26 cellular contexts compared by ENCODE assay signal in the genomic region with DNA sequence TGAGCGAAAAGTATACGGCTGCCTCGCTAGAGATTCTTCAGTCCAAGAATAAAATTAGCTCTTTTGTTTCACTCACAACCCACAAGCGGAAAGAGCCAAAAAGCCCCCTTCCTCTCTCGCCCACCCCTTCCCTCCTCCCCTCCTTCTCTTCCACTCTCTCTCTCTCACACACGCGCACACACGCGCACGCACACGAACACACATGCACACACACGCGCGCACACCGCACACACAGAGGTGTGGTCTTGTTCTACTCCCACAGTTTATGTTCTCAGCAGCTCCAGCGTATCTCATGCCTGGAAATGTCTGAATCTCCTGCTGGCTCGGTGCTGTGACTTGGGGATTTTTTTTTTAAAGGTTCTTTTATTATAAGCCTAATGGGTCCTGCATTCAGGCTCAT.
DNase-seq lines count a peak whose midpoint lies in the region; ATAC-seq, FAIRE-seq and TF ChIP-seq lines count a peak whose summit lies in the region.
"Had no signal": no experiment of that assay in that cellular context is flagged by ENCODE, and none has a peak within 500 bp of the region (broad histone marks: within the 10 kb centered on the region; RNA-seq: fewer than 3 reads in every experiment).

No MANE protein-coding gene starts in this region.

- no peak overlapping the region for H3K27ac ChIP-seq in H9 (ENCODE audit: insufficient read length, low read depth, low read length)
- H3K27ac ChIP-seq: adrenal gland, body of pancreas, C4-2B, tibial artery had no signal

- H4K5ac ChIP-seq in H9 (ENCODE audit: insufficient read length, low read depth, low read length), result no peak overlapping the region

- H3K9me3 ChIP-seq in H9 (ENCODE audit: control insufficient read depth, low read depth, low read length), result no peaks in the 10 kb centered on the region
- H3K9me3 ChIP-seq: adrenal gland, body of pancreas, SK-N-SH, tibial artery had no signal

- H2BK15ac ChIP-seq in H9 (ENCODE audit: low read depth, low read length), result no peak overlapping the region

- peak overlapping the region; percentile 7 for H3K18ac ChIP-seq in H9 (ENCODE audit: insufficient read length, low read depth, low read length)

- ATAC-seq in HG03469 (IDR thresholded peaks at IDR 0.05; ENCODE audit: unreplicated experiment), result no peak
- ATAC-seq: activated T-helper 17 cell treated with anti-CD3 and anti-CD28 coated beads, Interleukin-2, amount 50 U/mL, for 72 hours; body of pancreas had no signal

- no peak overlapping the region for H3T11ph ChIP-seq in H9 (ENCODE audit: low read length)

- H2BK20ac ChIP-seq in H9 (ENCODE audit: low read depth, low read length, poor library complexity, severe bottlenecking), result no peak overlapping the region

- no peak overlapping the region for H4K91ac ChIP-seq in H9 (ENCODE audit: insufficient read length, low read depth, low read length)

- H2BK120ac ChIP-seq in H9 (ENCODE audit: low read depth, low read length, poor library complexity, severe bottlenecking), result no peak overlapping the region

- no peaks in the 10 kb centered on the region for H3K36me3 Mint-ChIP-seq in activated naive CD4-positive, alpha-beta T cell treated with anti-CD3 and anti-CD28 coated beads, Interleukin-2, amount 10 ng/mL, durations not matched to agents 7 days and 5 days
- H3K36me3 Mint-ChIP-seq in H9 (ENCODE audit: insufficient read depth in 1 of 3, low read depth in 3 of 3) (no peaks in the 10 kb centered on the region; a peak in 1 of 7 replicates), endothelial cell (ENCODE audit: low read depth, unreplicated experiment) (no peaks in the 10 kb centered on the region), type B pancreatic cell (no peaks in the 10 kb centered on the region)
- H3K36me3 Mint-ChIP-seq: mesothelial cell of epicardium, naive B cell had no signal

- WGBS in H9 (ENCODE audit: extremely low coverage, insufficient read length, low lambda C conversion rate), result 100% methylated on average over 5 of the region's 17 CpGs

- no peak overlapping the region; the same call in 1 of the 2 replicates for H3K14ac ChIP-seq in H9 (ENCODE audit: insufficient read depth, low read length)

- no peak for FAIRE-seq in urothelium cell line (lab: Jason Lieb, UNC)
- FAIRE-seq: GM12891, keratinocyte had no signal

- H2BK12ac ChIP-seq in H9 (ENCODE audit: insufficient read length, low read depth, low read length), result no peak overlapping the region

- no peak overlapping the region for H3K27ac Mint-ChIP-seq in activated naive CD4-positive, alpha-beta T cell treated with anti-CD3 and anti-CD28 coated beads, Interleukin-2, amount 10 ng/mL, durations not matched to agents 7 days and 5 days
- H3K27ac Mint-ChIP-seq in H9 (no peak overlapping the region), endothelial cell (ENCODE audit: unreplicated experiment) (peak overlapping the region; percentile 54), type B pancreatic cell (peak overlapping the region; percentile 41)
- H3K27ac Mint-ChIP-seq: activated T-helper 17 cell treated with anti-CD3 and anti-CD28 coated beads, Interleukin-2, amount 50 U/mL, for 72 hours; mesothelial cell of epicardium; T-helper 1 cell treated with Interleukin-12 subunit alpha and Interleukin-12 subunit beta and Interleukin-4 antibody, amounts not matched to agents 30 μg/mL and 1 μg/mL, for 36 hours had no signal

- H3K4me1 Mint-ChIP-seq in activated naive CD4-positive, alpha-beta T cell treated with anti-CD3 and anti-CD28 coated beads, Interleukin-2, amount 10 ng/mL, durations not matched to agents 7 days and 5 days, result peaks cover 48% of the 10 kb centered on the region
- H3K4me1 Mint-ChIP-seq in H9, result peaks cover 18 to 24% of the 10 kb centered on the region in 2 experiments
- peaks cover 53% of the 10 kb centered on the region for H3K4me1 Mint-ChIP-seq in endothelial cell (ENCODE audit: unreplicated experiment)
- H3K4me1 Mint-ChIP-seq in type B pancreatic cell (ENCODE audit: unreplicated experiment), result peaks cover 24% of the 10 kb centered on the region

- no peak for TF ChIP-seq CTCF in H9 (conservative IDR thresholded peaks at IDR 0.05)
- no peak for TF ChIP-seq CTCF in endothelial cell (IDR thresholded peaks at IDR 0.05; ENCODE audit: unreplicated experiment)
- no peak for TF ChIP-seq CTCF in type B pancreatic cell (conservative IDR thresholded peaks at IDR 0.05)

- H3K4me1 ChIP-seq in H9 (ENCODE audit: insufficient read depth, low read length), result peaks cover 3% of the 10 kb centered on the region; the same call in 1 of the 2 replicates
- H3K4me1 ChIP-seq: adrenal gland, body of pancreas had no signal

- peak overlapping the region; percentile 19 for H3K4me3 Mint-ChIP-seq in activated naive CD4-positive, alpha-beta T cell treated with anti-CD3 and anti-CD28 coated beads, Interleukin-2, amount 10 ng/mL, durations not matched to agents 7 days and 5 days
- no peak overlapping the region; a peak in 1 of 5 replicates for H3K4me3 Mint-ChIP-seq in H9
- H3K4me3 Mint-ChIP-seq in endothelial cell (ENCODE audit: unreplicated experiment), result peak overlapping the region; percentile 3
- no peak overlapping the region for H3K4me3 Mint-ChIP-seq in type B pancreatic cell
- H3K4me3 Mint-ChIP-seq: activated T-helper 17 cell treated with anti-CD3 and anti-CD28 coated beads, Interleukin-2, amount 50 U/mL, for 72 hours; mesothelial cell of epicardium; T-helper 1 cell treated with Interleukin-12 subunit alpha and Interleukin-12 subunit beta and Interleukin-4 antibody, amounts not matched to agents 30 μg/mL and 1 μg/mL, for 36 hours had no signal

- no peak overlapping the region for H3K4me2 ChIP-seq in H9 (ENCODE audit: insufficient read depth, insufficient read length, low read length)
- H3K4me2 ChIP-seq: SK-N-SH had no signal

- no peak overlapping the region for H2BK5ac ChIP-seq in H9 (ENCODE audit: insufficient read length, low read length)

- H3K79me2 ChIP-seq in H9 (ENCODE audit: insufficient read depth, low read length), result no peaks in the 10 kb centered on the region

- no peak overlapping the region for H4K8ac ChIP-seq in H9 (replicated peaks; ENCODE audit: insufficient read length, low read depth, low read length)

- H2AFZ ChIP-seq in H9 (ENCODE audit: low read length), result no peak overlapping the region

- no peak overlapping the region for H3K4ac ChIP-seq in H9 (ENCODE audit: low read depth, low read length)

- peaks cover 32% of the 10 kb centered on the region for H3K27me3 Mint-ChIP-seq in activated naive CD4-positive, alpha-beta T cell treated with anti-CD3 and anti-CD28 coated beads, Interleukin-2, amount 10 ng/mL, durations not matched to agents 7 days and 5 days
- peaks cover 1% of the 10 kb centered on the region; the same call in 1 of the 2 replicates for H3K27me3 Mint-ChIP-seq in H9 (ENCODE audit: low read depth)
- H3K27me3 Mint-ChIP-seq in endothelial cell (ENCODE audit: unreplicated experiment), result peaks cover 2% of the 10 kb centered on the region
- H3K27me3 Mint-ChIP-seq in type B pancreatic cell, result peaks cover 31% of the 10 kb centered on the region

- H2AK5ac ChIP-seq in H9 (ENCODE audit: insufficient read length, low read length), result no peak overlapping the region

- CTCF ChIA-PET in activated naive CD4-positive, alpha-beta T cell treated with anti-CD3 and anti-CD28 coated beads, Interleukin-2, amount 10 ng/mL, durations not matched to agents 7 days and 5 days (lab: Charles Lee), result interaction anchor here (1.1 kb wide), 1 partner anchor 51 kb away, joined by 3 read pairs; no protein-coding TSS in a partner anchor

- no peaks in the 10 kb centered on the region for H3K23me2 ChIP-seq in H9 (ENCODE audit: insufficient read length, low read depth, low read length, poor library complexity, severe bottlenecking)

- H3K56ac ChIP-seq in H9 (ENCODE audit: insufficient read length, low read depth, low read length), result no peak overlapping the region

- DNase-seq in activated naive CD4-positive, alpha-beta T cell treated with anti-CD3 and anti-CD28 coated beads, Interleukin-2, amount 10 ng/mL, durations not matched to agents 7 days and 5 days, result peak; percentile 31
- no peak for DNase-seq in activated naive CD4-positive, alpha-beta T cell (lab: John Stamatoyannopoulos, UW)
- DNase-seq in H9 (no peak), endothelial cell (ENCODE audit: low spot score) (no peak), type B pancreatic cell (ENCODE audit: extremely low spot score, unreplicated experiment) (no peak), urothelium cell line (ENCODE audit: low spot score) (no peak)
- DNase-seq: activated CD4-positive, alpha-beta T cell treated with anti-CD3 and anti-CD28 coated beads for 1 hour; adrenal gland; body of pancreas; EL; GOT3; naive B cell; NCI-H1048; NCI-H1694 treated with DMSO at 0.1 percent for 48 hours; NCI-H510A; occipital lobe; OCI-M1; SK-N-SH; tibial artery had no signal

- no peak overlapping the region for H3K9ac ChIP-seq in H9 (ENCODE audit: extremely low read depth, insufficient read length, low read length)
- H3K9ac ChIP-seq: SK-N-SH had no signal

- H4K20me1 ChIP-seq in H9 (ENCODE audit: control insufficient read depth, insufficient read depth, insufficient read length), result no peaks in the 10 kb centered on the region

- H3K23ac ChIP-seq in H9 (ENCODE audit: insufficient read length, low read depth, low read length), result no peak overlapping the region

- H3K27me3 ChIP-seq in H9 (ENCODE audit: insufficient read depth, low read length), result no peaks in the 10 kb centered on the region

- H3K79me1 ChIP-seq in H9 (ENCODE audit: insufficient read depth, low read depth, low read length, poor library complexity, severe bottlenecking), result no peaks in the 10 kb centered on the region

- H3K9me3 Mint-ChIP-seq in activated naive CD4-positive, alpha-beta T cell treated with anti-CD3 and anti-CD28 coated beads, Interleukin-2, amount 10 ng/mL, durations not matched to agents 7 days and 5 days, result no peaks in the 10 kb centered on the region
- no peaks in the 10 kb centered on the region for H3K9me3 Mint-ChIP-seq in H9
- H3K9me3 Mint-ChIP-seq in endothelial cell (ENCODE audit: unreplicated experiment), result no peaks in the 10 kb centered on the region
- no peaks in the 10 kb centered on the region for H3K9me3 Mint-ChIP-seq in type B pancreatic cell
- H3K9me3 Mint-ChIP-seq: activated T-helper 17 cell treated with anti-CD3 and anti-CD28 coated beads, Interleukin-2, amount 50 U/mL, for 72 hours; mesothelial cell of epicardium; naive B cell; T-helper 1 cell treated with Interleukin-12 subunit alpha and Interleukin-12 subunit beta and Interleukin-4 antibody, amounts not matched to agents 30 μg/mL and 1 μg/mL, for 36 hours had no signal

Comparison
In these comparisons a context has a peak if more than half of its experiments do, and no peak if none do; other contexts are left out.
1. H3K27ac Mint-ChIP-seq: peak in endothelial cell (single experiment) and type B pancreatic cell (single experiment); none in activated naive CD4-positive, alpha-beta T cell treated with anti-CD3 and anti-CD28 coated beads, Interleukin-2, amount 10 ng/mL, durations not matched to agents 7 days and 5 days (single experiment) and H9 (0 of 3).
2. H3K4me3 Mint-ChIP-seq: peak in activated naive CD4-positive, alpha-beta T cell treated with anti-CD3 and anti-CD28 coated beads, Interleukin-2, amount 10 ng/mL, durations not matched to agents 7 days and 5 days (single experiment) and endothelial cell (single experiment); none in H9 (0 of 2) and type B pancreatic cell (single experiment).